In genomic region chr2:145685323-145686050, GRCh38 we compare ENCODE assay signal across 18 cellular contexts.
"Had no signal": no experiment of that assay in that cellular context is flagged by ENCODE, and none has a peak within 500 bp of the region (broad histone marks: within the 10 kb centered on the region; RNA-seq: fewer than 3 reads in every experiment).

No MANE protein-coding gene starts in this region.

- H3K9me3 Mint-ChIP-seq: activated B cell treated with CpG ODN at 0.5 μM for 24 hours; activated CD4-positive, alpha-beta T cell treated with anti-CD3 and anti-CD28 coated beads, Interleukin-2, amount 10 ng/mL, durations not matched to agents 24 days and 14 days; activated naive CD4-positive, alpha-beta T cell treated with anti-CD3 and anti-CD28 coated beads, Interleukin-2, amount 10 ng/mL, durations not matched to agents 7 days and 5 days; activated T-helper 17 cell treated with anti-CD3 and anti-CD28 coated beads, Interleukin-2, amount 50 U/mL, for 72 hours; immature natural killer cell; natural killer cell; stimulated activated effector memory CD8-positive, alpha-beta T cell treated with anti-CD3 and anti-CD28 coated beads, Interleukin-12 subunit alpha, Interleukin-12 subunit beta, amount 100 ng/mL, for 72 hours had no signal

- FAIRE-seq: endometrium, TTC549, urothelium cell line had no signal

- H3K27ac Mint-ChIP-seq: activated CD4-positive, alpha-beta T cell treated with anti-CD3 and anti-CD28 coated beads, Interleukin-2, amount 10 ng/mL, durations not matched to agents 24 days and 14 days; activated naive CD4-positive, alpha-beta T cell treated with anti-CD3 and anti-CD28 coated beads, Interleukin-2, amount 10 ng/mL, durations not matched to agents 7 days and 5 days; activated T-helper 17 cell treated with anti-CD3 and anti-CD28 coated beads, Interleukin-2, amount 50 U/mL, for 72 hours; immature natural killer cell; natural killer cell; stimulated activated effector memory CD8-positive, alpha-beta T cell treated with anti-CD3 and anti-CD28 coated beads, Interleukin-12 subunit alpha, Interleukin-12 subunit beta, amount 100 ng/mL, for 72 hours had no signal

- H3K36me3 ChIP-seq: thyroid gland had no signal

- H3K4me3 Mint-ChIP-seq: activated B cell treated with CpG ODN at 0.5 μM for 24 hours; activated CD4-positive, alpha-beta T cell treated with anti-CD3 and anti-CD28 coated beads, Interleukin-2, amount 10 ng/mL, durations not matched to agents 24 days and 14 days; activated naive CD4-positive, alpha-beta T cell treated with anti-CD3 and anti-CD28 coated beads, Interleukin-2, amount 10 ng/mL, durations not matched to agents 7 days and 5 days; activated T-helper 17 cell treated with anti-CD3 and anti-CD28 coated beads, Interleukin-2, amount 50 U/mL, for 72 hours; immature natural killer cell; natural killer cell; stimulated activated effector memory CD8-positive, alpha-beta T cell treated with anti-CD3 and anti-CD28 coated beads, Interleukin-12 subunit alpha, Interleukin-12 subunit beta, amount 100 ng/mL, for 72 hours had no signal

- H3K4me3 ChIP-seq: body of pancreas, dorsolateral prefrontal cortex, thyroid gland had no signal

- H3K27ac ChIP-seq: body of pancreas, dorsolateral prefrontal cortex, thyroid gland had no signal

- H3K4me1 ChIP-seq: body of pancreas, thyroid gland had no signal

- H3K4me1 Mint-ChIP-seq: activated CD4-positive, alpha-beta T cell treated with anti-CD3 and anti-CD28 coated beads, Interleukin-2, amount 10 ng/mL, durations not matched to agents 24 days and 14 days; activated naive CD4-positive, alpha-beta T cell treated with anti-CD3 and anti-CD28 coated beads, Interleukin-2, amount 10 ng/mL, durations not matched to agents 7 days and 5 days; activated T-helper 17 cell treated with anti-CD3 and anti-CD28 coated beads, Interleukin-2, amount 50 U/mL, for 72 hours; immature natural killer cell; stimulated activated effector memory CD8-positive, alpha-beta T cell treated with anti-CD3 and anti-CD28 coated beads, Interleukin-12 subunit alpha, Interleukin-12 subunit beta, amount 100 ng/mL, for 72 hours had no signal

- H3K36me3 Mint-ChIP-seq: activated naive CD4-positive, alpha-beta T cell treated with anti-CD3 and anti-CD28 coated beads, Interleukin-2, amount 10 ng/mL, durations not matched to agents 7 days and 5 days; immature natural killer cell; natural killer cell; stimulated activated effector memory CD8-positive, alpha-beta T cell treated with anti-CD3 and anti-CD28 coated beads, Interleukin-12 subunit alpha, Interleukin-12 subunit beta, amount 100 ng/mL, for 72 hours had no signal

- H3K9me3 ChIP-seq: body of pancreas, thyroid gland had no signal

- DNase-seq: activated B cell treated with CpG ODN at 0.5 μM for 24 hours; activated CD4-positive, alpha-beta T cell treated with anti-CD3 and anti-CD28 coated beads, Interleukin-2, amount 10 ng/mL, durations not matched to agents 24 days and 14 days; activated CD8-positive, alpha-beta memory T cell treated with anti-CD3 and anti-CD28 coated beads for 24 hours; activated naive CD4-positive, alpha-beta T cell treated with anti-CD3 and anti-CD28 coated beads, Interleukin-2, amount 10 ng/mL, durations not matched to agents 7 days and 5 days; body of pancreas; cerebellar nuclear complex; dorsolateral prefrontal cortex; immature natural killer cell; left colon; natural killer cell; right cardiac atrium; T-helper 2 cell; thyroid gland had no signal

- H3K27me3 ChIP-seq: body of pancreas, dorsolateral prefrontal cortex, thyroid gland had no signal

- H3K27me3 Mint-ChIP-seq: activated B cell treated with CpG ODN at 0.5 μM for 24 hours; activated CD4-positive, alpha-beta T cell treated with anti-CD3 and anti-CD28 coated beads, Interleukin-2, amount 10 ng/mL, durations not matched to agents 24 days and 14 days; activated naive CD4-positive, alpha-beta T cell treated with anti-CD3 and anti-CD28 coated beads, Interleukin-2, amount 10 ng/mL, durations not matched to agents 7 days and 5 days; activated T-helper 17 cell treated with anti-CD3 and anti-CD28 coated beads, Interleukin-2, amount 50 U/mL, for 72 hours had no signal

- ATAC-seq: activated T-helper 17 cell treated with anti-CD3 and anti-CD28 coated beads, Interleukin-2, amount 50 U/mL, for 72 hours; body of pancreas; left colon; natural killer cell; right cardiac atrium; stimulated activated effector memory CD8-positive, alpha-beta T cell treated with anti-CD3 and anti-CD28 coated beads, Interleukin-12 subunit alpha, Interleukin-12 subunit beta, amount 100 ng/mL, for 72 hours had no signal
